Comparison of ENCODE assay signal across 8 cellular contexts in the genomic region with DNA sequence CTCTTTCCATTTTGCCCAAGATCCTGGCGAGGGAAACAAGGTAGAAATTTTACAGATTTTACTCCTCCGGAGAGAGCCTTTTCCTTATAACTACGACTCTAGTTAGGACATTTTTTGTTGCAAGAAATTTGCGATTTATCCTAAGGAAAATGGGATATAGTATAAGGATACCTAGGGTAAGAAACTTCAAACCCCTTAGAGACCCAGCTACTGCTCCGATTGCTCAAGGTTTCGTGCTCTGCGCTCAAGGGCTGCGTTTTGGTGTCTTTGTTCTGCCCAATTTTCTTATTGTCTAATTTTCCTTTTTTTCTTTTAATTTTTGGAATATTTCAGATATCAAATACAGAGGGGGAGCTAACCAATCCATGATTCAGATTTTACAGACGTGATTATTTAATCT. TPM values are rescaled to one million over a fixed set of nuclear protein-coding genes. Genes with fewer than 3 reads are reported as not detected.
DNase-seq lines count a peak whose midpoint lies in the region; ATAC-seq and TF ChIP-seq lines count a peak whose summit lies in the region.

No MANE protein-coding gene starts in this region.

- H3K4me3 ChIP-seq in AG04450 (ENCODE audit: low read depth, low read length) (peak overlapping the region; percentile 92), HFF-Myc (replicated peaks; ENCODE audit: low read depth, low read length) (peak overlapping the region; percentile 94), body of pancreas (peak overlapping the region; percentile 35 to 68), mucosa of stomach (ENCODE audit: low read length) (peak overlapping the region; percentile 72)

- POLR2A ChIA-PET in AG04450 (lab: Yijun Ruan, JAX), result no interaction called here

- TF ChIP-seq POLR2A in body of pancreas (IDR thresholded peaks at IDR 0.05), result no peak

- H3K9me3 ChIP-seq in AG04450 (ENCODE audit: control insufficient read depth, insufficient read depth, low read length) (peaks cover 2% of the 10 kb centered on the region; the same call in 1 of the 2 replicates), body of pancreas (no peaks in the 10 kb centered on the region), mucosa of stomach (ENCODE audit: control insufficient read depth, low read length) (no peaks in the 10 kb centered on the region)

- CTCF ChIA-PET in AG04450 (lab: Charles Lee), result interaction anchor here (1.1 kb wide), 1 partner anchor 10 kb away, joined by 4 read pairs; no protein-coding TSS in a partner anchor

- 20 to 23% methylated on average over 9 of the region's 9 CpGs for WGBS in body of pancreas, 2 donors

- no peak for DNase-seq in AG04450 (ENCODE audit: low read depth, low spot score)
- no peak for DNase-seq in HFF-Myc (ENCODE audit: extremely low read depth, low read depth)
- DNase-seq in body of pancreas, result no peak
- no peak for DNase-seq in NK-92 (lab: John Stamatoyannopoulos, UW; ENCODE audit: unreplicated experiment)

- no peak overlapping the region for H3K27ac ChIP-seq in AG04450 (ENCODE audit: low read depth, low read length)
- peak overlapping the region; percentile 74 to 100 (median 98) for H3K27ac ChIP-seq in body of pancreas

- H3K36me3 ChIP-seq in body of pancreas (replicated peaks in 1 of 2; ENCODE audit: insufficient read depth in 1 of 2, low read depth in 2 of 2) (no peaks in the 10 kb centered on the region), mucosa of stomach (ENCODE audit: control insufficient read depth, insufficient read depth, low read length) (no peaks in the 10 kb centered on the region)

- TF ChIP-seq CTCF in AG04450 (IDR thresholded peaks at IDR 0.05; ENCODE audit: low read depth, low read length) (no peak), HFF-Myc (IDR thresholded peaks at IDR 0.05; ENCODE audit: low read depth, low read length, missing control alignments) (no peak), body of pancreas (IDR thresholded peaks at IDR 0.05) (no peak)

- intact Hi-C loops in body of pancreas (cut with DNase I), result no loop called here

- H3K9ac ChIP-seq in mucosa of stomach (ENCODE audit: low read length), result peak overlapping the region; percentile 81

- no peaks in the 10 kb centered on the region for H3K27me3 ChIP-seq in AG04450 (ENCODE audit: control insufficient read depth, insufficient read depth, low read length)
- no peaks in the 10 kb centered on the region for H3K27me3 ChIP-seq in body of pancreas
- no peaks in the 10 kb centered on the region for H3K27me3 ChIP-seq in mucosa of stomach (ENCODE audit: control insufficient read depth, insufficient read depth, low read length)

- ATAC-seq in body of pancreas, result no peak
- ATAC-seq in GM18520 (IDR thresholded peaks at IDR 0.05; ENCODE audit: unreplicated experiment), result no peak
- no peak for ATAC-seq in HG02759 (IDR thresholded peaks at IDR 0.05; ENCODE audit: unreplicated experiment)
- no peak for ATAC-seq in HG02852 (IDR thresholded peaks at IDR 0.05; ENCODE audit: unreplicated experiment)

- H3K4me1 ChIP-seq in body of pancreas, result peaks cover 22% of the 10 kb centered on the region
- H3K4me1 ChIP-seq in mucosa of stomach (ENCODE audit: control insufficient read depth, insufficient read depth, low read length), result peaks cover 18% of the 10 kb centered on the region

RNA-seq across cellular contexts. Expression of a gene that starts 1.5 kb away (rescaled TPM):
- 165 and 224 TPM in 2 replicates for polyA plus RNA-seq in AG04450 (2011; rRNA removed)
- polyA minus RNA-seq in AG04450 (2011; rRNA and poly(A)+ RNA removed), result 186 and 253 TPM in 2 replicates
- 100 to 1,000 TPM in 1 of 2 donors, 10 to 100 TPM in 1; 99.9 to 246 TPM for total RNA-seq in body of pancreas

RNA-seq across cellular contexts. Expression of a gene that starts 1.7 kb away (rescaled TPM):
- polyA plus RNA-seq in AG04450 (2011; rRNA removed), result 21.1 and 29.8 TPM in 2 replicates
- 4.9 and 8.0 TPM in 2 replicates for polyA minus RNA-seq in AG04450 (2011; rRNA and poly(A)+ RNA removed)
- 1 to 10 TPM; 4.3 to 7.5 TPM for total RNA-seq in body of pancreas
